ENCODE assay signal across 1 cellular context in genomic region chr12:58204086-58204485, GRCh38.
TF ChIP-seq lines count a peak whose summit lies in the region.

No MANE protein-coding gene starts in this region.

TF ChIP-seq in GM23338, 12 proteins besides CTCF, POLR2A, EP300 and RAD21 (continued from another document):
- TF ChIP-seq REST (IDR thresholded peaks at IDR 0.05; ENCODE audit: unreplicated experiment) (no peak), POLR2AphosphoS5 (IDR thresholded peaks at IDR 0.05; ENCODE audit: low read depth) (no peak), CREB1 (CRISPR knock-in tag; IDR thresholded peaks at IDR 0.05; ENCODE audit: low read depth) (no peak), EZH2 (IDR thresholded peaks at IDR 0.05; ENCODE audit: low read depth, unreplicated experiment) (no peak), JUNB (IDR thresholded peaks at IDR 0.05; ENCODE audit: unreplicated experiment) (no peak), EZH2phosphoT487 (IDR thresholded peaks at IDR 0.05; ENCODE audit: unreplicated experiment) (no peak), NANOG (IDR thresholded peaks at IDR 0.05; ENCODE audit: borderline replicate concordance) (no peak), ZNF462 (CRISPR knock-in tag; IDR thresholded peaks at IDR 0.05) (no peak)
TF ChIP-seq in GM23338: peak in this region for 0.
